8 cellular contexts compared by ENCODE assay signal in the genomic region with DNA sequence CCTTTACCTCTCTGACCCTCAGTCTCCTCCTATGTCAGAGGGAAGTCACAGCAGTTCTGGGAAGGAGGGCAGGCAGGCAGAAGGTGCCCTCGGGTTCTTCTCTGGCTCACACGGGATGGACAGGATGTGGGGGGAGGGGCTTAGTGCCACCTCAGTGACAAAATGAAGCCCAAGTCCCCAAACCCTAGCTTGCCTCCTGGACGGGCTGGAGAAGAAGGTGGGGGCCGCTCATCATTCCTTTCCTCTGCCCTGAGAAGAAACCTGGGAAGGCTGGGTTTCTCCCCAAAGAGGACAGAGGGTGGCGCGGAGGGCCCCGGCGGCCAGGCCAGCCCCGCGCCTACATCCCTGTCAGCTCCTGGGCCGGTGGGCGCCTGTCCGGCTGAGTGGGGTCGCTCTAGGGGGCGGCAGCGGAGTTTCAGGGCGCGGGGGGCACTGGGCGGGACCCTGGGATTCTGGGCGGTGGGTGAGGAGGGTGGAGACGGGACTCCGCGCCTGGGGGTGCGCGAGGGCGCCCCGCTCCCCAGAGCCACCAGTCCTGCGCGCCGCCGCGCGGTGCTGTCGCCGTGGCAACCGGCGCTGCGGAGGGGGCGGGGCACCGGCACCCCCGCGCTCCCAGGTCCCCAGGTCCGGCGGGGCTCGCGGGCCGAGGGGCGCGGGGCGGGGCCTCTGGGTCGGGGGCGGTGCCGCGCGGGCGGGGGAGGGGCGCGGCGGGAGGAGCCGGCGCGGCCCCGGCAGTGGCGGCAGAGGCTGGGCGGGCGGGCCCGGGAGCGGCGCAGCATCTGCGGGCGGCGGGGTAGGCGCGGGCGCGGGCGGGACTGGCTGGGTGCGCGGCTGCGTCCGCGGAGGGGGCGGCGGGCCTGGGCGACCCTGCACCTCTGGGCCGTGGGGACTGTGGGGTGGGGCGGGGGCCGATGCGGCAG. TPM values are rescaled to one million over a fixed set of nuclear protein-coding genes. Genes with fewer than 3 reads are reported as not detected.
DNase-seq lines count a peak whose midpoint lies in the region; ATAC-seq, FAIRE-seq and TF ChIP-seq lines count a peak whose summit lies in the region.

TMEM121 (plus strand) TSS at position 723 of the 920 bp plus-strand sequence. CDS start 2,252 bp downstream, outside the sequence.

- H3K4me1 ChIP-seq in RWPE2 (ENCODE audit: insufficient read depth, poor library complexity, severe bottlenecking): no peaks in the 10 kb centered on the region
- H3K4me1 ChIP-seq in liver (ENCODE audit: control insufficient read depth in 4 of 4, insufficient read depth in 4 of 4, low read length in 3 of 4): peaks cover 9 to 30% (median 20%) of the 10 kb centered on the region in 4 donors

- H3K27ac ChIP-seq in RWPE2 (ENCODE audit: poor library complexity, severe bottlenecking) (no peak within 1 kb of the TSS), liver (ENCODE audit: low read depth in 1 of 2, low read length in 2 of 2) (no peak within 1 kb of the TSS)

- no peak for TF ChIP-seq RAD21 in liver (IDR thresholded peaks at IDR 0.05)

- ATAC-seq in RWPE2 (ENCODE audit: low read depth) (0 out of 3 replicates have a peak, but pooled peaks have one; percentile 11), HG02642 (IDR thresholded peaks at IDR 0.05; ENCODE audit: poor library complexity, unreplicated experiment) (no peak)

- no peak for TF ChIP-seq POLR2A in GM12891 (IDR thresholded peaks at IDR 0.05; ENCODE audit: low read depth, low read length)

- H3K36me3 ChIP-seq in RWPE2 (ENCODE audit: low read depth) (no peaks in the 10 kb centered on the region), liver (ENCODE audit: control insufficient read depth in 4 of 4, insufficient read depth in 3 of 4, low read depth in 1 of 4, low read length in 3 of 4) (peaks cover 0 to 1% (median 0%) of the 10 kb centered on the region in 4 donors)

- H3K4me3 ChIP-seq in RWPE2 (ENCODE audit: severe bottlenecking): peak within 1 kb of the TSS; percentile 31
- peak within 1 kb of the TSS in 2 of 3 donors; percentile 42 to 72 for H3K4me3 ChIP-seq in liver (ENCODE audit: low read depth in 1 of 3, low read length in 3 of 3)

- DNase-seq in GM20000 (ENCODE audit: low spot score) (peak; percentile 73), RWPE2 (ENCODE audit: low spot score) (peak; percentile 69), cerebellum (ENCODE audit: low spot score) (peak; percentile 84), NCI-H2029 (lab: John Stamatoyannopoulos, UW) (no peak), GM12891 (ENCODE audit: insufficient read length, low spot score) (no peak)
- peak in 4 of 6 experiments; percentile 25 to 45 (median 33) for DNase-seq in stimulated activated naive CD4-positive, alpha-beta T cell (lab: John Stamatoyannopoulos, UW)

- 3% methylated on average over 89 of the region's 89 CpGs for WGBS in liver

- no peak for TF ChIP-seq CTCF in GM20000 (IDR thresholded peaks at IDR 0.05; ENCODE audit: extremely low read depth, missing control alignments)
- TF ChIP-seq CTCF in RWPE2 (IDR thresholded peaks at IDR 0.05; ENCODE audit: poor library complexity, severe bottlenecking): no peak
- TF ChIP-seq CTCF in liver (IDR thresholded peaks at IDR 0.05; ENCODE audit: low read depth, low read length, missing input control): no peak

- no peak for FAIRE-seq in GM12891 (lab: Jason Lieb, UNC)

- H3K27me3 ChIP-seq in RWPE2 (ENCODE audit: insufficient read depth, poor library complexity, severe bottlenecking) (peaks cover 23% of the 10 kb centered on the region), liver (ENCODE audit: control insufficient read depth in 4 of 4, insufficient read depth in 4 of 4, low read length in 3 of 4) (no peaks in the 10 kb centered on the region)

- no peak within 1 kb of the TSS for H3K9ac ChIP-seq in liver (ENCODE audit: low read depth in 1 of 2, low read length in 2 of 2)

- no peaks in the 10 kb centered on the region for H3K9me3 ChIP-seq in RWPE2 (ENCODE audit: severe bottlenecking)
- no peaks in the 10 kb centered on the region for H3K9me3 ChIP-seq in liver (ENCODE audit: control insufficient read depth in 4 of 4, low read length in 3 of 4)

TF ChIP-seq in liver, 16 proteins besides CTCF, POLR2A, EP300 and RAD21 (continues in another document):
- no peak for TF ChIP-seq RXRA (IDR thresholded peaks at IDR 0.05)
- no peak for TF ChIP-seq TAF1 (conservative IDR thresholded peaks at IDR 0.05)
- TF ChIP-seq, protein P1, sequence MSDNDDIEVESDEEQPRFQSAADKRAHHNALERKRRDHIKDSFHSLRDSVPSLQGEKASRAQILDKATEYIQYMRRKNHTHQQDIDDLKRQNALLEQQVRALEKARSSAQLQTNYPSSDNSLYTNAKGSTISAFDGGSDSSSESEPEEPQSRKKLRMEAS (IDR thresholded peaks at IDR 0.05): no peak
- no peak for TF ChIP-seq JUND (IDR thresholded peaks at IDR 0.05)
- TF ChIP-seq HNF4G (IDR thresholded peaks at IDR 0.05): no peak
- TF ChIP-seq YY1 (IDR thresholded peaks at IDR 0.05): no peak
- no peak for TF ChIP-seq ATF3 (IDR thresholded peaks at IDR 0.05)
- TF ChIP-seq FOXA2 (IDR thresholded peaks at IDR 0.05): no peak
- TF ChIP-seq GABPA (IDR thresholded peaks at IDR 0.05 in 1 of 2, conservative IDR thresholded peaks at IDR 0.05 in 1 of 2): no peak
- TF ChIP-seq FOXA1 (IDR thresholded peaks at IDR 0.05): no peak

TF ChIP-seq in GM12891, 5 proteins besides CTCF, POLR2A, EP300 and RAD21:
- TF ChIP-seq POU2F2 (IDR thresholded peaks at IDR 0.05; ENCODE audit: low read depth, low read length) (no peak), SPI1 (IDR thresholded peaks at IDR 0.05; ENCODE audit: low read depth, low read length) (no peak), TAF1 (IDR thresholded peaks at IDR 0.05; ENCODE audit: low read depth, low read length) (no peak), POLR2AphosphoS5 (IDR thresholded peaks at IDR 0.05; ENCODE audit: low read depth, low read length) (no peak), PAX5 (IDR thresholded peaks at IDR 0.05; ENCODE audit: insufficient read depth, low read length, severe bottlenecking) (no peak)

RNA-seq across cellular contexts. Expression of gene TMEM121, which starts in this region (rescaled TPM):
- 12.5 TPM for total RNA-seq in cerebellum
- under 1 TPM; 0.33 to 0.37 TPM for total RNA-seq in liver
- polyA plus RNA-seq in liver: 1 to 10 TPM in 1 of 2 donors, not detected in 1; 1.5 TPM
- 0.18 TPM for polyA plus RNA-seq in GM12891 (2012; ENCODE audit: low read depth, missing spikeins)

Comparison
In these comparisons a context has a peak if more than half of its experiments do, and no peak if none do; other contexts are left out.
1. DNase-seq: peak in GM20000 (single experiment), RWPE2 (single experiment), cerebellum (single experiment) and stimulated activated naive CD4-positive, alpha-beta T cell (4 of 6); none in NCI-H2029 (single experiment) and GM12891 (single experiment).